In genomic region chr7:1412322-1413261, GRCh38 we compare ENCODE assay signal across 8 cellular contexts. TPM values are rescaled to one million over a fixed set of nuclear protein-coding genes. Genes with fewer than 3 reads are reported as not detected.
DNase-seq lines count a peak whose midpoint lies in the region; ATAC-seq and TF ChIP-seq lines count a peak whose summit lies in the region.

No MANE protein-coding gene starts in this region.

- peaks cover 14% of the 10 kb centered on the region for H3K4me1 Mint-ChIP-seq in activated CD4-positive, alpha-beta memory T cell treated with anti-CD3 and anti-CD28 coated beads, Interleukin-2, amount 10 ng/mL, durations not matched to agents 7 days and 5 days

- CTCF ChIA-PET in activated CD4-positive, alpha-beta memory T cell treated with anti-CD3 and anti-CD28 coated beads, Interleukin-2, amount 10 ng/mL, durations not matched to agents 7 days and 5 days (lab: Charles Lee), result interaction anchor here (0.6 to 0.7 kb wide), 4 partner anchors 41 to 122 kb away, joined by 3 to 4 read pairs (median 3); no protein-coding TSS in a partner anchor

- peaks cover 37% of the 10 kb centered on the region for H3K27me3 ChIP-seq in lower lobe of right lung (ENCODE audit: low read depth)

- H3K4me3 Mint-ChIP-seq in activated CD4-positive, alpha-beta memory T cell treated with anti-CD3 and anti-CD28 coated beads, Interleukin-2, amount 10 ng/mL, durations not matched to agents 7 days and 5 days, result no peak overlapping the region

- H3K27ac ChIP-seq in lower lobe of right lung, result no peak overlapping the region

- H3K36me3 ChIP-seq in lower lobe of right lung, result no peaks in the 10 kb centered on the region

- H3K36me3 Mint-ChIP-seq in activated CD4-positive, alpha-beta memory T cell treated with anti-CD3 and anti-CD28 coated beads, Interleukin-2, amount 10 ng/mL, durations not matched to agents 7 days and 5 days (ENCODE audit: low read depth), result no peaks in the 10 kb centered on the region

- peaks cover 9% of the 10 kb centered on the region for H3K4me1 ChIP-seq in lower lobe of right lung

- peaks cover 14% of the 10 kb centered on the region for H3K27me3 Mint-ChIP-seq in activated CD4-positive, alpha-beta memory T cell treated with anti-CD3 and anti-CD28 coated beads, Interleukin-2, amount 10 ng/mL, durations not matched to agents 7 days and 5 days

- H3K9me3 ChIP-seq in lower lobe of right lung, result no peaks in the 10 kb centered on the region

- no peaks in the 10 kb centered on the region for H3K9me3 Mint-ChIP-seq in activated CD4-positive, alpha-beta memory T cell treated with anti-CD3 and anti-CD28 coated beads, Interleukin-2, amount 10 ng/mL, durations not matched to agents 7 days and 5 days

- ATAC-seq in lower lobe of right lung (peak; percentile 95 to 96), HG03442 (IDR thresholded peaks at IDR 0.05; ENCODE audit: unreplicated experiment) (no peak)

- TF ChIP-seq CTCF in GM12874 (IDR thresholded peaks at IDR 0.05; ENCODE audit: insufficient read depth, low read depth, low read length), result peak; percentile 91
- peak; percentile 83 for TF ChIP-seq CTCF in lower lobe of right lung (IDR thresholded peaks at IDR 0.05)

- no peak overlapping the region for H3K27ac Mint-ChIP-seq in activated CD4-positive, alpha-beta memory T cell treated with anti-CD3 and anti-CD28 coated beads, Interleukin-2, amount 10 ng/mL, durations not matched to agents 7 days and 5 days

- POLR2A ChIA-PET in activated CD4-positive, alpha-beta memory T cell treated with anti-CD3 and anti-CD28 coated beads, Interleukin-2, amount 10 ng/mL, durations not matched to agents 7 days and 5 days (lab: Charles Lee), result interaction anchor here (1.2 kb wide), 1 partner anchor 11 kb away, joined by 3 read pairs; no protein-coding TSS in a partner anchor

- intact Hi-C loops in lower lobe of right lung (cut with DNase I), result no loop called here

- peak; percentile 24 for DNase-seq in HS-5 (ENCODE audit: low read depth)
- DNase-seq in NCI-H82 treated with DMSO at 0.1 percent for 48 hours (lab: John Stamatoyannopoulos, UW; ENCODE audit: unreplicated experiment), result peak; percentile 73
- DNase-seq in activated CD4-positive, alpha-beta memory T cell treated with anti-CD3 and anti-CD28 coated beads, Interleukin-2, amount 10 ng/mL, durations not matched to agents 7 days and 5 days, result peak; percentile 90
- peak; percentile 91 for DNase-seq in dermis blood vessel endothelial cell
- DNase-seq in lower lobe of right lung, result peak; percentile 93
- DNase-seq in stimulated activated CD4-positive, alpha-beta T cell treated with anti-CD3 and anti-CD28 coated beads, TNF-alpha, amount 100 ng/mL, for 48 hours (ENCODE audit: low read depth in 3 of 3), result peak; percentile 80 to 96 (median 86)

- H3K4me3 ChIP-seq in lower lobe of right lung, result peak overlapping the region; percentile 21

RNA-seq across cellular contexts. Expression of gene MICALL2, which starts 46.7 kb away (rescaled TPM):
- total RNA-seq in activated CD4-positive, alpha-beta memory T cell treated with anti-CD3 and anti-CD28 coated beads, Interleukin-2, amount 10 ng/mL, durations not matched to agents 7 days and 5 days, result 1 to 10 TPM; 1.5 to 1.6 TPM
- total RNA-seq in dermis blood vessel endothelial cell (14.4 and 19.1 TPM in 2 replicates), lower lobe of right lung (28.9 TPM)

Comparison
In these comparisons a context has a peak if more than half of its experiments do, and no peak if none do; other contexts are left out.
1. DNase-seq: peak in every context shown above with its lines; median percentile 93 in lower lobe of right lung; 91 in dermis blood vessel endothelial cell; 90 in activated CD4-positive, alpha-beta memory T cell treated with anti-CD3 and anti-CD28 coated beads, Interleukin-2, amount 10 ng/mL, durations not matched to agents 7 days and 5 days; 86 in stimulated activated CD4-positive, alpha-beta T cell treated with anti-CD3 and anti-CD28 coated beads, TNF-alpha, amount 100 ng/mL, for 48 hours; 73 in NCI-H82 treated with DMSO at 0.1 percent for 48 hours; 24 in HS-5.